Comparison of ENCODE assay signal across 8 cellular contexts in the genomic region with DNA sequence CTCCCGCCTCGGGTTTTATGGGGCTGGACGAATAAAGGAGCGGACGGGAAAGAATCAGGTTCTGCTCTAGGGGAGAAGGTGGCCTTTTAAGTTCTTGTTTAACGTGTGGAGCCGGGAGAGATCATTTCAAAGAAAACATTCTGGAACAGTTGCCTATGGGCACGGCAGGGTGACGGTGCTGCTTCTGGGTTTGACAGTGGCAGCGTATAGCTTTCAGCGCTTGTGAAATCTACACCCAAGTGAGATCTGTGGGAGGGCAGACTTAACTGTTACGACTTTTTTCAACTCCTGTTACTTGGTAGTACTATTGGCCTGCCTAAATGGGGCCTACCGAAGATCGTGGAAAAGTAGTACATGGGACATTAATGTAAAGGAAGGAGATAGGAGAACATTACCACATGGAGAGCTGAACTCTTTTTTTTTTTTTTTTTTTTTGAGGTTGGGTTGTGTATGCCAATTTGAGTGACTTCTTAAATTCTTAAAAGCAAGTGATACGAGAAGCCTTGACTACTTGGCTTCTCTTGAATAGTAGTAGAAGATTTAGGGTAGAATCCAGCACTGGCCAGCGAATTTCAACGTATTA. TPM values are rescaled to one million over a fixed set of nuclear protein-coding genes. Genes with fewer than 3 reads are reported as not detected.
DNase-seq lines count a peak whose midpoint lies in the region; ATAC-seq, FAIRE-seq and TF ChIP-seq lines count a peak whose summit lies in the region.

No MANE protein-coding gene starts in this region.

- intact Hi-C loops in left ventricle myocardium superior (cut with micrococcal nuclease): no loop called here
- intact Hi-C loops in sciatic nerve (cut with DNase I): no loop called here

- peaks cover 6% of the 10 kb centered on the region for H3K4me1 Mint-ChIP-seq in activated naive CD8-positive, alpha-beta T cell treated with anti-CD3 and anti-CD28 coated beads, Interleukin-2, amount 50 U/mL, for 24 hours

- no peaks in the 10 kb centered on the region for H3K9me3 Mint-ChIP-seq in activated naive CD8-positive, alpha-beta T cell treated with anti-CD3 and anti-CD28 coated beads, Interleukin-2, amount 50 U/mL, for 24 hours

- CTCF ChIA-PET in RWPE1 (lab: Yijun Ruan, JAX): interaction anchor here (0.6 to 1.0 kb wide), 2 partner anchors 20 to 909 kb away, joined by 3 read pairs; no protein-coding TSS in a partner anchor

- DNase-seq in DMS79 (lab: John Stamatoyannopoulos, UW) (peak; percentile 60), HUDEP-2 (lab: John Stamatoyannopoulos, UW; ENCODE audit: unreplicated experiment in 76 of 76) (peak in 70 of 76 experiments; percentile 18 to 80 (median 54)), RWPE1 (ENCODE audit: low spot score) (peak; percentile 59), left ventricle myocardium superior (peak; percentile 58), sciatic nerve (ENCODE audit: low spot score) (peak; percentile 73), GM19239 (ENCODE audit: insufficient read length, low spot score) (no peak)
- peak; percentile 58 for DNase-seq in activated naive CD8-positive, alpha-beta T cell treated with anti-CD3 and anti-CD28 coated beads, Interleukin-2, amount 50 U/mL, for 24 hours

- peaks cover 7% of the 10 kb centered on the region for H3K27me3 Mint-ChIP-seq in activated naive CD8-positive, alpha-beta T cell treated with anti-CD3 and anti-CD28 coated beads, Interleukin-2, amount 50 U/mL, for 24 hours

- no peak for FAIRE-seq in GM19239 (lab: Jason Lieb, UNC)

- no peak overlapping the region for H3K4me3 Mint-ChIP-seq in activated naive CD8-positive, alpha-beta T cell treated with anti-CD3 and anti-CD28 coated beads, Interleukin-2, amount 50 U/mL, for 24 hours

- H3K36me3 Mint-ChIP-seq in activated naive CD8-positive, alpha-beta T cell treated with anti-CD3 and anti-CD28 coated beads, Interleukin-2, amount 50 U/mL, for 24 hours (ENCODE audit: low read depth): peaks cover 2% of the 10 kb centered on the region

- TF ChIP-seq CTCF in RWPE1 (conservative IDR thresholded peaks at IDR 0.05; ENCODE audit: low read depth): no peak

- peak overlapping the region; percentile 94 for H3K27ac ChIP-seq in RWPE1

- POLR2A ChIA-PET in RWPE1 (lab: Yijun Ruan, JAX; ENCODE audit: low non-redundant PET): interaction anchor here (1.0 kb wide), 1 partner anchor 19 kb away, joined by 3 read pairs; no protein-coding TSS in a partner anchor

- ATAC-seq in GM21423 (IDR thresholded peaks at IDR 0.05; ENCODE audit: unreplicated experiment) (peak; percentile 37), left ventricle myocardium superior (peak; percentile 74), sciatic nerve (peak; percentile 79)
- ATAC-seq in activated naive CD8-positive, alpha-beta T cell treated with anti-CD3 and anti-CD28 coated beads, Interleukin-2, amount 50 U/mL, for 24 hours: peak; percentile 74

- H3K27ac Mint-ChIP-seq in activated naive CD8-positive, alpha-beta T cell treated with anti-CD3 and anti-CD28 coated beads, Interleukin-2, amount 50 U/mL, for 24 hours: no peak overlapping the region

RNA-seq across cellular contexts. Expression of gene USP47, which starts 0.7 kb away (rescaled TPM):
- total RNA-seq in left ventricle myocardium superior (51.5 TPM), sciatic nerve (57.5 TPM)
